ENCODE assay signal across 1 cellular context in genomic region chr12:104204690-104205480, GRCh38.
TF ChIP-seq lines count a peak whose summit lies in the region.

No MANE protein-coding gene starts in this region.

TF ChIP-seq in IMR-90, 13 proteins besides CTCF, POLR2A, EP300 and RAD21 (continued from another document):
- no peak for TF ChIP-seq USF2 (IDR thresholded peaks at IDR 0.05; ENCODE audit: low read depth, low read length)
- no peak for TF ChIP-seq RCOR1 (IDR thresholded peaks at IDR 0.05; ENCODE audit: insufficient replicate concordance, low read length)
- TF ChIP-seq MAZ (IDR thresholded peaks at IDR 0.05; ENCODE audit: borderline replicate concordance, low read depth, low read length) = no peak
- no peak for TF ChIP-seq MAFK (IDR thresholded peaks at IDR 0.05; ENCODE audit: low read depth, low read length)
